In genomic region chr19:50817941-50818858, GRCh38 we compare ENCODE assay signal across 9 cellular contexts. TPM values are rescaled to one million over a fixed set of nuclear protein-coding genes. Genes with fewer than 3 reads are reported as not detected.
A peak's percentile ranks its signal among the peaks of the same experiment; 100 is the strongest.
DNase-seq lines count a peak whose midpoint lies in the region; ATAC-seq, FAIRE-seq and TF ChIP-seq lines count a peak whose summit lies in the region.
"Had no signal": no experiment of that assay in that cellular context is flagged by ENCODE, and none has a peak within 500 bp of the region (broad histone marks: within the 10 kb centered on the region; RNA-seq: fewer than 3 reads in every experiment).

No MANE protein-coding gene starts in this region.

- TF ChIP-seq CTCF in fibroblast of pulmonary artery (IDR thresholded peaks at IDR 0.05; ENCODE audit: low read length, missing control alignments): no peak

- CTCF ChIA-PET in activated CD4-positive, alpha-beta T cell treated with anti-CD3 and anti-CD28 coated beads, Interleukin-2, amount 10 ng/mL, durations not matched to agents 7 days and 5 days (lab: Charles Lee): interaction anchor here (0.7 kb wide), 1 partner anchor 15 kb away, joined by 3 read pairs; the partner anchor contains the start of gene KLK15

- POLR2A ChIA-PET in activated CD4-positive, alpha-beta T cell treated with anti-CD3 and anti-CD28 coated beads, Interleukin-2, amount 10 ng/mL, durations not matched to agents 7 days and 5 days (lab: Charles Lee): no interaction called here

- peaks cover 46% of the 10 kb centered on the region for H3K27me3 Mint-ChIP-seq in activated CD4-positive, alpha-beta T cell treated with anti-CD3 and anti-CD28 coated beads, Interleukin-2, amount 10 ng/mL, durations not matched to agents 7 days and 5 days

- peak overlapping the region; percentile 56 for H3K27ac Mint-ChIP-seq in activated CD4-positive, alpha-beta T cell treated with anti-CD3 and anti-CD28 coated beads, Interleukin-2, amount 10 ng/mL, durations not matched to agents 7 days and 5 days

- H3K4me1 Mint-ChIP-seq in activated CD4-positive, alpha-beta T cell treated with anti-CD3 and anti-CD28 coated beads, Interleukin-2, amount 10 ng/mL, durations not matched to agents 7 days and 5 days: peaks cover 34% of the 10 kb centered on the region

- in situ Hi-C loops in KBM-7 (cut with MboI; ENCODE audit: low pct_unique_long_range_greater_than_20kb, low sequenced_read_pairs): no loop called here

- DNase-seq in NCI-H345 (lab: John Stamatoyannopoulos, UW) (peak; percentile 84), NCI-H345 treated with DMSO at 0.1 percent for 48 hours (lab: John Stamatoyannopoulos, UW; ENCODE audit: unreplicated experiment) (no peak), KBM-7 (peak; percentile 56), fibroblast of pulmonary artery (ENCODE audit: low read depth) (peak; percentile 10), retina (peak; percentile 86), frontal cortex (ENCODE audit: low spot score in 2 of 2) (no peak)
- peak; percentile 56 for DNase-seq in activated CD4-positive, alpha-beta T cell treated with anti-CD3 and anti-CD28 coated beads, Interleukin-2, amount 10 ng/mL, durations not matched to agents 7 days and 5 days

- FAIRE-seq in frontal cortex (lab: Jason Lieb, UNC): no peak

- peak overlapping the region; percentile 44 for H3K4me3 ChIP-seq in fibroblast of pulmonary artery (replicated peaks; ENCODE audit: low read depth, low read length)

- peak; percentile 49 for ATAC-seq in GM21717 (IDR thresholded peaks at IDR 0.05; ENCODE audit: unreplicated experiment)

- H3K4me3 Mint-ChIP-seq in activated CD4-positive, alpha-beta T cell treated with anti-CD3 and anti-CD28 coated beads, Interleukin-2, amount 10 ng/mL, durations not matched to agents 7 days and 5 days: peak overlapping the region; percentile 65

- no peaks in the 10 kb centered on the region for H3K9me3 Mint-ChIP-seq in activated CD4-positive, alpha-beta T cell treated with anti-CD3 and anti-CD28 coated beads, Interleukin-2, amount 10 ng/mL, durations not matched to agents 7 days and 5 days

- H3K36me3 Mint-ChIP-seq in activated CD4-positive, alpha-beta T cell treated with anti-CD3 and anti-CD28 coated beads, Interleukin-2, amount 10 ng/mL, durations not matched to agents 7 days and 5 days (ENCODE audit: low read depth): no peaks in the 10 kb centered on the region

RNA-seq across cellular contexts. Expression of gene KLK1, which starts 5.4 kb away (rescaled TPM):
- total RNA-seq in activated CD4-positive, alpha-beta T cell treated with anti-CD3 and anti-CD28 coated beads, Interleukin-2, amount 10 ng/mL, durations not matched to agents 7 days and 5 days: 1 to 10 TPM in 1 of 2 experiments, under 1 TPM in 1; 0.75 to 1.1 TPM
- not detected for total RNA-seq in frontal cortex
- total RNA-seq: glomerular endothelial cell had no signal

RNA-seq across cellular contexts. Expression of gene KLK15, which starts 15.2 kb away (rescaled TPM):
- not detected for total RNA-seq in activated CD4-positive, alpha-beta T cell treated with anti-CD3 and anti-CD28 coated beads, Interleukin-2, amount 10 ng/mL, durations not matched to agents 7 days and 5 days
- not detected for total RNA-seq in frontal cortex
- total RNA-seq: glomerular endothelial cell had no signal

RNA-seq across cellular contexts. Expression of gene ACP4, which starts 28.0 kb away (rescaled TPM):
- not detected for total RNA-seq in activated CD4-positive, alpha-beta T cell treated with anti-CD3 and anti-CD28 coated beads, Interleukin-2, amount 10 ng/mL, durations not matched to agents 7 days and 5 days
- total RNA-seq in frontal cortex: not detected
- total RNA-seq: glomerular endothelial cell had no signal

RNA-seq across cellular contexts. Expression of gene KLK3, which starts 36.5 kb away (rescaled TPM):
- not detected for total RNA-seq in activated CD4-positive, alpha-beta T cell treated with anti-CD3 and anti-CD28 coated beads, Interleukin-2, amount 10 ng/mL, durations not matched to agents 7 days and 5 days
- total RNA-seq in frontal cortex: not detected
- total RNA-seq: glomerular endothelial cell had no signal

RNA-seq across cellular contexts. Expression of gene GPR32, which starts 47.9 kb away (rescaled TPM):
- not detected for total RNA-seq in activated CD4-positive, alpha-beta T cell treated with anti-CD3 and anti-CD28 coated beads, Interleukin-2, amount 10 ng/mL, durations not matched to agents 7 days and 5 days
- total RNA-seq in frontal cortex: not detected
- total RNA-seq: glomerular endothelial cell had no signal

Comparison
In these comparisons a context has a peak if more than half of its experiments do, and no peak if none do; other contexts are left out.
1. DNase-seq: peak in NCI-H345 (single experiment), KBM-7 (single experiment), activated CD4-positive, alpha-beta T cell treated with anti-CD3 and anti-CD28 coated beads, Interleukin-2, amount 10 ng/mL, durations not matched to agents 7 days and 5 days (single experiment), fibroblast of pulmonary artery (single experiment) and retina (single experiment); none in NCI-H345 treated with DMSO at 0.1 percent for 48 hours (single experiment) and frontal cortex (0 of 2).